In the genomic region with DNA sequence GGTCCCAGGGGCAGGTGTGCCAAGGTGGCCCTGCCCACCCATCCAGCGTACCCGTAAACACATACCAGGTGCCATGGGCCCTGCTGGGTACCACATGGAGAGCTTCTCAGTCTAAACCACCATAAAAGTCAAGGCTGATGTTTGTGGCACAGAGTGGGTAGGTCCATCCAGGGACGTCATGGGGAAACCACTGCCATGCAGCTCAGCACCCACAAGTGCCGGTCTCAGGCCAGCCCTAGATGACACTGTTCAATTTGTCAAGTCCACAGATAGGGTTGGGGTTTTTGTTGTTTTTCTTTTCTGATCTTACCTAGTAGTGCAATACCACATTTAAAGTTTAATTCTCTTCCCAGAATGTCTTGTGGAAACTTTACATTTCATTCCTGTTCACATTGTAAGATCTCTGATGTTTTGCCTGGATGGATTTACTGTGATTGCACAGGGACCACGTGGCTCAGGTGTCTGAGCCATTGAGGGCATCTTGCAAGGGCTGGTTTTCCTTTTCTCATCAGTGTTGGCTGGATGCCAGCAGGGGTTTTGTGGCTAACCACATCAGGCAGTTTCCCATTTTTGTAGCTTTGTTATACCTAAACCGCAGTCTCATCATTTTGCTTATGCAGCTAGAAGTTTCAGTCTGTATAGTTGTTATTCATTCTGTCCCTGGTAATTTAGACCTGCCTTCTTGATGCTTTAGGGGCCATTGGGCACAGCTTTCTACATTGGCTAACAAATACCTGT, we compare ENCODE assay signal across 8 cellular contexts.
A peak's percentile ranks its signal among the peaks of the same experiment; 100 is the strongest.
DNase-seq lines count a peak whose midpoint lies in the region; ATAC-seq, FAIRE-seq and TF ChIP-seq lines count a peak whose summit lies in the region.

No MANE protein-coding gene starts in this region.

- H3K27ac ChIP-seq in A549 = no peak overlapping the region

- no peak for TF ChIP-seq POLR2A in A549 (IDR thresholded peaks at IDR 0.05; ENCODE audit: low read length)

- POLR2A ChIA-PET in A549 (lab: Yijun Ruan, JAX) = no interaction called here

- CTCF ChIA-PET in A549 (lab: Yijun Ruan, JAX) = interaction anchor here (0.8 kb wide), 1 partner anchor 9 kb away, joined by 3 read pairs; no protein-coding TSS in a partner anchor

- WGBS in A549 (ENCODE audit: missing lambda C conversion rate) = 91% methylated on average over 6 of the region's 6 CpGs

- ATAC-seq in A549 (no peak), GM19455 (IDR thresholded peaks at IDR 0.05; ENCODE audit: unreplicated experiment) (no peak)

- TF ChIP-seq EP300 in A549 (IDR thresholded peaks at IDR 0.05) = no peak

- H3K4me2 ChIP-seq in A549 = no peak overlapping the region

- no peak for TF ChIP-seq RAD21 in A549 (conservative IDR thresholded peaks at IDR 0.05 in 1 of 2, IDR thresholded peaks at IDR 0.05 in 1 of 2)

- DNase-seq in A549 (ENCODE audit: low read depth in 1 of 2, low spot score in 1 of 2) = no peak
- DNase-seq in GM20000 (ENCODE audit: low spot score) = peak; percentile 53
- peak; percentile 67 for DNase-seq in NOMO-1 treated with dmso at 0.1 percent for 144 hours (lab: John Stamatoyannopoulos, UW; ENCODE audit: unreplicated experiment)
- DNase-seq in activated CD8-positive, alpha-beta memory T cell treated with anti-CD3 and anti-CD28 coated beads, Interleukin-2, amount 50 U/mL, for 48 hours = peak; percentile 100
- DNase-seq in iris pigment epithelial cell (ENCODE audit: low read depth) = peak; percentile 89
- peak; percentile 84 for DNase-seq in stimulated activated naive CD4-positive, alpha-beta T cell treated with Interleukin-2 at 50 U/mL for 16 hours (lab: John Stamatoyannopoulos, UW)
- no peak for DNase-seq in SW 1271 (lab: John Stamatoyannopoulos, UW)

- TF ChIP-seq CTCF in A549 (IDR thresholded peaks at IDR 0.05) = no peak
- no peak for TF ChIP-seq CTCF in GM20000 (IDR thresholded peaks at IDR 0.05; ENCODE audit: extremely low read depth, missing control alignments)

- H3K4me1 ChIP-seq in A549 = no peaks in the 10 kb centered on the region

- H3K9me3 ChIP-seq in A549 = no peaks in the 10 kb centered on the region

- H3K4me3 ChIP-seq in A549 = no peak overlapping the region

- no peak for FAIRE-seq in A549 (lab: Jason Lieb, UNC)

TF ChIP-seq in A549, 52 proteins besides CTCF, POLR2A, EP300 and RAD21:
- TF ChIP-seq PHF8 (IDR thresholded peaks at IDR 0.05; ENCODE audit: borderline replicate concordance, low read depth) (no peak), MAFK (IDR thresholded peaks at IDR 0.05; ENCODE audit: partially characterized antibody) (peak; percentile 28)
TF ChIP-seq in A549: peak in this region for 1.

Comparison
In these comparisons a context has a peak if more than half of its experiments do, and no peak if none do; other contexts are left out.
1. DNase-seq: peak in GM20000 (single experiment), NOMO-1 treated with dmso at 0.1 percent for 144 hours (single experiment), activated CD8-positive, alpha-beta memory T cell treated with anti-CD3 and anti-CD28 coated beads, Interleukin-2, amount 50 U/mL, for 48 hours (single experiment), iris pigment epithelial cell (single experiment) and stimulated activated naive CD4-positive, alpha-beta T cell treated with Interleukin-2 at 50 U/mL for 16 hours (single experiment); none in A549 (0 of 2) and SW 1271 (0 of 2).